ENCODE assay signal across 1 cellular context in the genomic region with DNA sequence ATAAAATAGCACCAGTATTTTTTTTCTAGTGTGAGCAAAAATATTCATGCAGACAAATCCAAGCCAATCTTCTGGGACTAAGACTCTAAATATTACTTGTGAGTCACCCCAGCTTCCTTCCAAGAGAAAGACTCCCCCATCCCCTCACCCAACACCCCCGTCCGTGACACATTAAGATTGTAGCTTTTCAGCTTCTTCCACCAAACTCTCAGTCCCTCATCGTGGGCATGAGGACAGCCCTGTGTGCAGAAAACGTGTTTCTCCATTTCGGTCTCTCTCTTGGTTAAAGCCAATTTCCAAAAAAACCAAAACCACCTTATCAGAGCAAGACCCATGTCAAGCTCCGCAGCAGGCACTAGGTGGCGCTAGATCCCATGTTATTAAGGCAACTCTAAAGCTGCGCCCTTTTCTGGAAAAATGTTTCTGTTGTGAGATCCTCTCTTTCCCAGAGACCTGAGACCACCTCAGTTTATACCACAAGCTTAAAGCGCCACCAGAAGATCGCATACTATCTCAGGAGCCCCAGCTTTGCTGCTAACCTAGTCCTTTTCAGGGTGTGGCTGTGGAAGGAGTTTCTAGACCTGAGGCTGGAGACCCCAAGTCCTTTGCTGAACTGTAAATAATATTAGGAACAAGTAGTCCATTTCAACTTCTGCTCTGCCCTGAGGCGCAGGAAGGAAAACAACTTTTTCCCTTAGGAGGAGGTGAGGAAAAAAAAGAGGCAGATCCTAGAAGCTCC.
A peak's percentile ranks its signal among the peaks of the same experiment; 100 is the strongest.
TF ChIP-seq lines count a peak whose summit lies in the region.

No MANE protein-coding gene starts in this region.

TF ChIP-seq in GM12878, 131 proteins besides CTCF, POLR2A, EP300 and RAD21 (continued from another document):
- TF ChIP-seq, protein P1, sequence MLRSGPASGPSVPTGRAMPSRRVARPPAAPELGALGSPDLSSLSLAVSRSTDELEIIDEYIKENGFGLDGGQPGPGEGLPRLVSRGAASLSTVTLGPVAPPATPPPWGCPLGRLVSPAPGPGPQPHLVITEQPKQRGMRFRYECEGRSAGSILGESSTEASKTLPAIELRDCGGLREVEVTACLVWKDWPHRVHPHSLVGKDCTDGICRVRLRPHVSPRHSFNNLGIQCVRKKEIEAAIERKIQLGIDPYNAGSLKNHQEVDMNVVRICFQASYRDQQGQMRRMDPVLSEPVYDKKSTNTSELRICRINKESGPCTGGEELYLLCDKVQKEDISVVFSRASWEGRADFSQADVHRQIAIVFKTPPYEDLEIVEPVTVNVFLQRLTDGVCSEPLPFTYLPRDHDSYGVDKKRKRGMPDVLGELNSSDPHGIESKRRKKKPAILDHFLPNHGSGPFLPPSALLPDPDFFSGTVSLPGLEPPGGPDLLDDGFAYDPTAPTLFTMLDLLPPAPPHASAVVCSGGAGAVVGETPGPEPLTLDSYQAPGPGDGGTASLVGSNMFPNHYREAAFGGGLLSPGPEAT (IDR thresholded peaks at IDR 0.05; ENCODE audit: low read depth): peak; percentile 23; the same call in 1 of the 2 replicates
- TF ChIP-seq ZNF384 (IDR thresholded peaks at IDR 0.05; ENCODE audit: borderline replicate concordance, low read depth, low read length): 0 out of 2 replicates have a peak, but pooled peaks have one; percentile 43
- 0 out of 2 replicates have a peak, but pooled peaks have one; percentile 27 for TF ChIP-seq MLLT1 (IDR thresholded peaks at IDR 0.05)
